20 cellular contexts compared by ENCODE assay signal in the genomic region with DNA sequence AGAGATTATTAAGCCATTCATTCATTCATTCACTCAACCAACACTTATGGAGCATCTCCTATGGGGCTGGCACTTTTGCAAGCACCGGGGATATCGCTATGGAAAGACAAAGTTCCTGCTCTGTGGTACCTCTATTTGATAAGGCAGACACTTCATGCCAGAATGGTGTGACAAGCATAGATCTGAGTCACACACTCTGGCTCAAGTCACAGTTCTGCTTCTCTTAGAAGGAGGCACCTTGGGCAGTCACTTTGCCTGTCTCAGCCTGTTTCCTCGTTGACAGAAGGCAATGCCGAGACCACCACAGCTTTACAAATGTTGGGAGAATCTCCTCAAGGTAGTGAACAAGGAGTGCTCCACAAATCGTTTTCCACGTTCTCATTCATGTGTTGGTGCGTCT.
DNase-seq lines count a peak whose midpoint lies in the region; ATAC-seq and TF ChIP-seq lines count a peak whose summit lies in the region.
"Had no signal": no experiment of that assay in that cellular context is flagged by ENCODE, and none has a peak within 500 bp of the region (broad histone marks: within the 10 kb centered on the region; RNA-seq: fewer than 3 reads in every experiment).

No MANE protein-coding gene starts in this region.

- no peaks in the 10 kb centered on the region for H3K79me1 ChIP-seq in IMR-90 (ENCODE audit: low read depth in 1 of 2, low read length in 2 of 2)

- CTCF ChIA-PET in IMR-90 (lab: Yijun Ruan, JAX) = no interaction called here
- CTCF ChIA-PET in WTC11 (lab: Charles Lee) = no interaction called here
- CTCF ChIA-PET in OCI-LY7 (lab: Charles Lee; ENCODE audit: unreplicated experiment) = no interaction called here

- in situ Hi-C loops in IMR-90 (cut with MboI; ENCODE audit: low sequenced_read_pairs) = no loop called here
- in situ Hi-C loops in KBM-7 (cut with MboI; ENCODE audit: low pct_unique_long_range_greater_than_20kb, low sequenced_read_pairs) = no loop called here
- in situ Hi-C loops in gastrocnemius medialis (cut with MboI; ENCODE audit: low sequenced_read_pairs in 4 of 4) = no loop called here

- H4K91ac ChIP-seq in IMR-90 (ENCODE audit: insufficient read depth, low read depth, low read length) = no peak overlapping the region

- 0 out of 2 replicates have a peak overlapping the region, but pooled peaks have one; percentile 53 for H3K14ac ChIP-seq in IMR-90 (replicated peaks; ENCODE audit: low read depth, low read length)

- H3K27me3 ChIP-seq in IMR-90 (ENCODE audit: control insufficient read depth, insufficient read depth, low read length) = 0 out of 2 replicates have a peak, but pooled peaks cover under 1% of the 10 kb centered on the region
- no peaks in the 10 kb centered on the region for H3K27me3 ChIP-seq in gastrocnemius medialis
- H3K27me3 ChIP-seq in WERI-Rb-1 (ENCODE audit: insufficient read depth, low read depth, severe bottlenecking) = no peaks in the 10 kb centered on the region
- H3K27me3 ChIP-seq: Peyer's patch had no signal

- peak; percentile 51 for DNase-seq in DMS79 treated with DMSO at 0.1 percent for 48 hours (lab: John Stamatoyannopoulos, UW)
- no peak for DNase-seq in IMR-90
- DNase-seq in WTC11 (ENCODE audit: low spot score) = no peak
- peak; percentile 14 for DNase-seq in kidney tubule cell (ENCODE audit: low spot score)
- DNase-seq in KBM-7 = no peak
- no peak for DNase-seq in gastrocnemius medialis
- no peak for DNase-seq in OCI-LY7 (ENCODE audit: low spot score)
- DNase-seq in WERI-Rb-1 = no peak
- DNase-seq: ACHN; CD4-positive, CD25-positive, alpha-beta regulatory T cell; COR-L47; DMS 273 treated with DMSO at 0.1 percent for 48 hours; GDM1; GM23248; NCI-H1048; NCI-H1436 treated with DMSO at 0.1 percent for 48 hours; NCI-H2081; Peyer's patch had no signal

- no peaks in the 10 kb centered on the region for H3K9me2 ChIP-seq in OCI-LY7 (ENCODE audit: insufficient read depth, low read length)

- no peak overlapping the region for H3K4me3 Mint-ChIP-seq in WTC11
- H3K4me3 Mint-ChIP-seq: CD4-positive, CD25-positive, alpha-beta regulatory T cell had no signal

- H3K4me3 ChIP-seq in IMR-90 (ENCODE audit: insufficient read depth, low read depth, low read length) = no peak overlapping the region
- H3K4me3 ChIP-seq in gastrocnemius medialis = no peak overlapping the region
- no peak overlapping the region for H3K4me3 ChIP-seq in OCI-LY7 (ENCODE audit: low read depth, low read length, poor library complexity, severe bottlenecking)
- H3K4me3 ChIP-seq in WERI-Rb-1 (ENCODE audit: low read depth, low read length) = no peak overlapping the region
- H3K4me3 ChIP-seq: GM23248, K562, Peyer's patch had no signal

- BruUV-seq in IMR-90 (replicated peaks; lab: Mats Ljungman, UMichigan) (no TSS peak), OCI-LY7 (replicated peaks; lab: Mats Ljungman, UMichigan) (no TSS peak)

- H2BK5ac ChIP-seq in IMR-90 (ENCODE audit: low read depth, low read length, poor library complexity, severe bottlenecking) = no peak overlapping the region

- H3K23ac ChIP-seq in IMR-90 (ENCODE audit: low read depth, low read length) = no peak overlapping the region

- H4K8ac ChIP-seq in IMR-90 (ENCODE audit: low read depth in 2 of 2, low read length in 2 of 2) = no peak overlapping the region

- TF ChIP-seq POLR2A in IMR-90 (IDR thresholded peaks at IDR 0.05; ENCODE audit: low read depth, low read length) (no peak), gastrocnemius medialis (IDR thresholded peaks at IDR 0.05) (no peak)

- ATAC-seq in IMR-90 (ENCODE audit: low read depth) (no peak), WTC11 (no peak), gastrocnemius medialis (no peak)
- ATAC-seq: HCT116, K562 had no signal

- H3K9me3 ChIP-seq in IMR-90 (ENCODE audit: control insufficient read depth, insufficient read depth, low read length) (no peaks in the 10 kb centered on the region), gastrocnemius medialis (no peaks in the 10 kb centered on the region), OCI-LY7 (ENCODE audit: low read length) (no peaks in the 10 kb centered on the region), WERI-Rb-1 (ENCODE audit: severe bottlenecking) (no peaks in the 10 kb centered on the region)
- H3K9me3 ChIP-seq: Peyer's patch had no signal

- no peak overlapping the region for H2AFZ ChIP-seq in IMR-90 (replicated peaks; ENCODE audit: low read length, poor library complexity)
- H2AFZ ChIP-seq in OCI-LY7 (ENCODE audit: low read length) = no peak overlapping the region
- H2AFZ ChIP-seq: GM23248 had no signal

- 84% methylated on average over 7 of the region's 7 CpGs; no CpG with 5 or more reads in 1 of the 2 experiments for WGBS in IMR-90 (ENCODE audit: extremely low coverage in 2 of 2, insufficient read length in 1 of 2), 2 experiments

- no peak overlapping the region for H2BK15ac ChIP-seq in IMR-90 (ENCODE audit: low read depth, low read length)

- no peak overlapping the region for H3K9ac ChIP-seq in IMR-90 (ENCODE audit: low read depth, low read length)
- H3K9ac ChIP-seq: GM23248 had no signal

- H3K79me2 ChIP-seq in OCI-LY7 (ENCODE audit: insufficient read depth, low read depth, low read length) = no peaks in the 10 kb centered on the region

- dilution Hi-C loops in IMR-90 (cut with HindIII; ENCODE audit: low sequenced_read_pairs, unreplicated experiment) = no loop called here

- POLR2A ChIA-PET in IMR-90 (lab: Charles Lee; ENCODE audit: unreplicated experiment) = no interaction called here
- POLR2A ChIA-PET in WTC11 (lab: Charles Lee) = no interaction called here
- POLR2A ChIA-PET in OCI-LY7 (lab: Charles Lee) = interaction anchor here (0.6 kb wide), 1 partner anchor 143 kb away, joined by 3 read pairs; no protein-coding TSS in a partner anchor

- H2AK9ac ChIP-seq in IMR-90 (replicated peaks; ENCODE audit: low read depth, low read length, poor library complexity) = no peak overlapping the region

- H3K36me3 ChIP-seq in IMR-90 (ENCODE audit: control insufficient read depth, insufficient read depth, low read length) (no peaks in the 10 kb centered on the region), gastrocnemius medialis (no peaks in the 10 kb centered on the region), OCI-LY7 (ENCODE audit: insufficient read depth, low read length) (peaks cover 10% of the 10 kb centered on the region), WERI-Rb-1 (no peaks in the 10 kb centered on the region)

- no peak overlapping the region for H3K4ac ChIP-seq in IMR-90 (ENCODE audit: low read depth, low read length)

- no peaks in the 10 kb centered on the region; the same call in 1 of the 2 replicates for H3K27me3 Mint-ChIP-seq in WTC11 (ENCODE audit: low read depth)
- H3K27me3 Mint-ChIP-seq: CD4-positive, CD25-positive, alpha-beta regulatory T cell had no signal

- H3K4me1 ChIP-seq in IMR-90 (ENCODE audit: control insufficient read depth, insufficient read depth, low read length) (peaks cover 4% of the 10 kb centered on the region), gastrocnemius medialis (peaks cover 0 to 4% of the 10 kb centered on the region in 2 donors), OCI-LY7 (ENCODE audit: insufficient read depth, low read length, poor library complexity, severe bottlenecking) (peaks cover 44% of the 10 kb centered on the region)

- peaks cover 4% of the 10 kb centered on the region for H3K9me1 ChIP-seq in IMR-90 (ENCODE audit: insufficient read depth, low read length)

- H3K4me2 ChIP-seq in IMR-90 (ENCODE audit: low read depth, low read length) (no peak overlapping the region), OCI-LY7 (ENCODE audit: low read length) (no peak overlapping the region)

- H3K27ac ChIP-seq in IMR-90 (ENCODE audit: insufficient read depth, low read length) (no peak overlapping the region), gastrocnemius medialis (no peak overlapping the region), OCI-LY7 (ENCODE audit: low read depth, low read length, poor library complexity, severe bottlenecking) (no peak overlapping the region), WERI-Rb-1 (no peak overlapping the region)
- H3K27ac ChIP-seq: GM23248, Peyer's patch had no signal

- H4K20me1 ChIP-seq in IMR-90 (ENCODE audit: insufficient read depth, low read length) = no peaks in the 10 kb centered on the region
- no peaks in the 10 kb centered on the region for H4K20me1 ChIP-seq in OCI-LY7 (ENCODE audit: insufficient read depth, low read length)

- H2BK120ac ChIP-seq in IMR-90 (ENCODE audit: low read depth, low read length) = no peak overlapping the region

- H2AK5ac ChIP-seq in IMR-90 (ENCODE audit: low read depth, low read length) = no peak overlapping the region

- intact Hi-C loops in IMR-90 (cut with micrococcal nuclease) = no loop called here
- intact Hi-C loops in gastrocnemius medialis (cut with DNase I; ENCODE audit: low total_unique reads) = no loop called here
- intact Hi-C loops in OCI-LY7 (cut with micrococcal nuclease; ENCODE audit: unreplicated experiment) = loop anchor here (5.0 kb wide), 1 partner anchor 296 kb away; a partner anchor contains a TSS

- H2BK20ac ChIP-seq in IMR-90 (ENCODE audit: low read depth, low read length) = no peak overlapping the region

- no peak for TF ChIP-seq CTCF in IMR-90 (conservative IDR thresholded peaks at IDR 0.05; ENCODE audit: low read depth, low read length)
- no peak for TF ChIP-seq CTCF in WTC11 (IDR thresholded peaks at IDR 0.05)
- TF ChIP-seq CTCF in gastrocnemius medialis (IDR thresholded peaks at IDR 0.05 in 4 of 5, conservative IDR thresholded peaks at IDR 0.05 in 1 of 5) = no peak
- TF ChIP-seq CTCF in OCI-LY7 (conservative IDR thresholded peaks at IDR 0.05; ENCODE audit: low read length) = no peak
- no peak for TF ChIP-seq CTCF in WERI-Rb-1 (IDR thresholded peaks at IDR 0.05; ENCODE audit: low read depth, low read length)

- no peak overlapping the region; the same call in 1 of the 2 replicates for H3K56ac ChIP-seq in IMR-90 (ENCODE audit: extremely low read depth, insufficient read depth, low read length)

- 0 out of 2 replicates have a peak overlapping the region, but pooled peaks have one; percentile 21 for H3K27ac Mint-ChIP-seq in WTC11

- no peak for TF ChIP-seq RAD21 in IMR-90 (IDR thresholded peaks at IDR 0.05; ENCODE audit: low read length)

- peaks cover 42% of the 10 kb centered on the region for H3K4me1 Mint-ChIP-seq in WTC11

- no peak overlapping the region for H4K5ac ChIP-seq in IMR-90 (ENCODE audit: low read depth, low read length)

- no peaks in the 10 kb centered on the region for H3K9me3 Mint-ChIP-seq in WTC11
- H3K9me3 Mint-ChIP-seq: CD4-positive, CD25-positive, alpha-beta regulatory T cell had no signal

- H3K18ac ChIP-seq in IMR-90 (ENCODE audit: low read depth, low read length) = no peak overlapping the region

- H3K36me3 Mint-ChIP-seq in WTC11 = peaks cover 11% of the 10 kb centered on the region; the same call in 1 of the 2 replicates

TF ChIP-seq in IMR-90, 13 proteins besides CTCF, POLR2A, EP300 and RAD21 (continues in another document):
- no peak for TF ChIP-seq MXI1 (IDR thresholded peaks at IDR 0.05; ENCODE audit: borderline replicate concordance, low read depth, low read length)
- TF ChIP-seq MAFK (IDR thresholded peaks at IDR 0.05; ENCODE audit: low read depth, low read length) = no peak
- no peak for TF ChIP-seq RFX5 (IDR thresholded peaks at IDR 0.05; ENCODE audit: low read depth, low read length)

TF ChIP-seq in WTC11, 78 proteins besides CTCF, POLR2A, EP300 and RAD21 (continues in another document):
- TF ChIP-seq, protein P1, sequence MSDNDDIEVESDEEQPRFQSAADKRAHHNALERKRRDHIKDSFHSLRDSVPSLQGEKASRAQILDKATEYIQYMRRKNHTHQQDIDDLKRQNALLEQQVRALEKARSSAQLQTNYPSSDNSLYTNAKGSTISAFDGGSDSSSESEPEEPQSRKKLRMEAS (CRISPR knock-in tag; IDR thresholded peaks at IDR 0.05) = no peak

Comparison
In these comparisons a context has a peak if more than half of its experiments do, and no peak if none do; other contexts are left out.
1. DNase-seq: peak in DMS79 treated with DMSO at 0.1 percent for 48 hours (single experiment) and kidney tubule cell (single experiment); none in IMR-90 (single experiment), WTC11 (single experiment), KBM-7 (single experiment), gastrocnemius medialis (0 of 2), OCI-LY7 (single experiment) and WERI-Rb-1 (single experiment).